Comparison of ENCODE assay signal across 1 cellular context in genomic region chr14:94378527-94379290, GRCh38.
TF ChIP-seq lines count a peak whose summit lies in the region.

No MANE protein-coding gene starts in this region.

TF ChIP-seq in HepG2, 621 proteins besides CTCF, POLR2A, EP300 and RAD21 (continues in another document):
- TF ChIP-seq ARNT (IDR thresholded peaks at IDR 0.05) (no peak), RBFOX2 (IDR thresholded peaks at IDR 0.05; ENCODE audit: low read depth, low read length) (peak; percentile 93), ZNF225 (CRISPR knock-in tag; IDR thresholded peaks at IDR 0.05) (no peak), ZNF768 (CRISPR knock-in tag; IDR thresholded peaks at IDR 0.05) (no peak), NKX3-1 (CRISPR knock-in tag; IDR thresholded peaks at IDR 0.05) (no peak), MIXL1 (CRISPR knock-in tag; IDR thresholded peaks at IDR 0.05) (no peak), ZSCAN22 (CRISPR knock-in tag; IDR thresholded peaks at IDR 0.05) (no peak), ZNF598 (CRISPR knock-in tag; IDR thresholded peaks at IDR 0.05; ENCODE audit: borderline replicate concordance) (no peak), POLR2G (IDR thresholded peaks at IDR 0.05; ENCODE audit: low read depth, low read length) (peak; percentile 6), EEA1 (CRISPR knock-in tag; IDR thresholded peaks at IDR 0.05; ENCODE audit: borderline replicate concordance) (no peak), MTF1 (CRISPR knock-in tag; IDR thresholded peaks at IDR 0.05) (no peak), MXD1 (CRISPR knock-in tag; IDR thresholded peaks at IDR 0.05) (no peak), ZBTB33 (CRISPR knock-in tag; IDR thresholded peaks at IDR 0.05) (no peak), ZNF12 (CRISPR knock-in tag; IDR thresholded peaks at IDR 0.05) (no peak), TRIM22 (IDR thresholded peaks at IDR 0.05) (no peak), ZBTB40 (IDR thresholded peaks at IDR 0.05) (no peak), ZBTB40 (CRISPR knock-in tag; IDR thresholded peaks at IDR 0.05) (no peak), STAG1 (CRISPR knock-in tag; IDR thresholded peaks at IDR 0.05) (no peak), HNRNPL (IDR thresholded peaks at IDR 0.05; ENCODE audit: low read depth, low read length) (peak; percentile 78; the same call in 1 of the 2 replicates), ZBTB38 (CRISPR knock-in tag; IDR thresholded peaks at IDR 0.05) (peak; percentile 88), ZNF720 (CRISPR knock-in tag; IDR thresholded peaks at IDR 0.05) (no peak), REST (IDR thresholded peaks at IDR 0.05; ENCODE audit: borderline replicate concordance in 1 of 2, low read depth in 1 of 2, low read length in 2 of 2) (no peak), AFF4 (CRISPR knock-in tag; IDR thresholded peaks at IDR 0.05) (peak; percentile 41; the same call in 1 of the 2 replicates), GPN1 (CRISPR knock-in tag; IDR thresholded peaks at IDR 0.05; ENCODE audit: borderline replicate concordance) (no peak), MEIS2 (CRISPR knock-in tag; IDR thresholded peaks at IDR 0.05) (no peak), ZUFSP (CRISPR knock-in tag; IDR thresholded peaks at IDR 0.05; ENCODE audit: borderline replicate concordance) (no peak), ZNF296 (CRISPR knock-in tag; conservative IDR thresholded peaks at IDR 0.05) (no peak), PREB (CRISPR knock-in tag; IDR thresholded peaks at IDR 0.05) (no peak), BATF2 (CRISPR knock-in tag; IDR thresholded peaks at IDR 0.05) (peak; percentile 64; the same call in 1 of the 2 replicates)
